In the genomic region with DNA sequence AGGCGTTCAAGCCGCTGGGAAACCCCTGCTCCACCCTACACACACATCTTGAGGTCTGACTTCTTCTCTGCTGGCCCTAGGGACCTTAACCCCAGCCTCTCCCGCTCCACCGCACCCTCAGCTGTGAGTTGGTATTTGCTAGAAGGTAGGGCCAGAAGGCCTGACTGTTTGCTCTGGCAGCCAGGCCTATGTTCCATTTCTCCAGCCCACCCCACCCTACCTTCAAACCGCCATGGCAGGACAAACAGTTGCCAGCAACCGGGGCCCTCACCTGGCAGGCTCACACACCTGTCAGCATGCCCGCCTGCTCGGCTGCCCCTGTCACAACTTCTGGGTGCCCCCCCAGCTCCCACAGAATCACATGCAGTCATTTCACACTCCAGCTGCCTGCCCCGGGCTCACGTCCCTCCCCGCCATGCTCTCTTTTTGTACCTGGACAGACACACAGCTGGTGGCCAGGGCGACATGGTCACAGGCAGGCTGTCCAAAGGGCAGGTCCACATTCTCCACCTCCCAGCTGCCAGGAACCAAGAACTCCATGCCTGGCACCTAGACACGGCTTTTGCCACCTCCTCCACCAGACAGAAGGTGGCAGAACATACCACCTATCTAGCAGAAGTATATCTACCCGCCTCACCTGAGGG, we compare ENCODE assay signal across 1 cellular context.
TF ChIP-seq lines count a peak whose summit lies in the region.

No MANE protein-coding gene starts in this region.

TF ChIP-seq in HepG2, 621 proteins besides CTCF, POLR2A, EP300 and RAD21:
- TF ChIP-seq HNRNPL (IDR thresholded peaks at IDR 0.05; ENCODE audit: low read depth, low read length) (0 out of 2 replicates have a peak, but pooled peaks have one; percentile 70), ZNF207 (IDR thresholded peaks at IDR 0.05; ENCODE audit: borderline replicate concordance) (no peak), TEAD3 (CRISPR knock-in tag; optimal IDR thresholded peaks at IDR 0.05; ENCODE audit: borderline replicate concordance) (peak; percentile 12)
- TF ChIP-seq, protein P1, sequence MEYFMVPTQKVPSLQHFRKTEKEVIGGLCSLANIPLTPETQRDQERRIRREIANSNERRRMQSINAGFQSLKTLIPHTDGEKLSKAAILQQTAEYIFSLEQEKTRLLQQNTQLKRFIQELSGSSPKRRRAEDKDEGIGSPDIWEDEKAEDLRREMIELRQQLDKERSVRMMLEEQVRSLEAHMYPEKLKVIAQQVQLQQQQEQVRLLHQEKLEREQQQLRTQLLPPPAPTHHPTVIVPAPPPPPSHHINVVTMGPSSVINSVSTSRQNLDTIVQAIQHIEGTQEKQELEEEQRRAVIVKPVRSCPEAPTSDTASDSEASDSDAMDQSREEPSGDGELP (IDR thresholded peaks at IDR 0.05; ENCODE audit: borderline replicate concordance, low read depth): peak; percentile 23; the same call in 1 of the 2 replicates
- TF ChIP-seq, protein P2, sequence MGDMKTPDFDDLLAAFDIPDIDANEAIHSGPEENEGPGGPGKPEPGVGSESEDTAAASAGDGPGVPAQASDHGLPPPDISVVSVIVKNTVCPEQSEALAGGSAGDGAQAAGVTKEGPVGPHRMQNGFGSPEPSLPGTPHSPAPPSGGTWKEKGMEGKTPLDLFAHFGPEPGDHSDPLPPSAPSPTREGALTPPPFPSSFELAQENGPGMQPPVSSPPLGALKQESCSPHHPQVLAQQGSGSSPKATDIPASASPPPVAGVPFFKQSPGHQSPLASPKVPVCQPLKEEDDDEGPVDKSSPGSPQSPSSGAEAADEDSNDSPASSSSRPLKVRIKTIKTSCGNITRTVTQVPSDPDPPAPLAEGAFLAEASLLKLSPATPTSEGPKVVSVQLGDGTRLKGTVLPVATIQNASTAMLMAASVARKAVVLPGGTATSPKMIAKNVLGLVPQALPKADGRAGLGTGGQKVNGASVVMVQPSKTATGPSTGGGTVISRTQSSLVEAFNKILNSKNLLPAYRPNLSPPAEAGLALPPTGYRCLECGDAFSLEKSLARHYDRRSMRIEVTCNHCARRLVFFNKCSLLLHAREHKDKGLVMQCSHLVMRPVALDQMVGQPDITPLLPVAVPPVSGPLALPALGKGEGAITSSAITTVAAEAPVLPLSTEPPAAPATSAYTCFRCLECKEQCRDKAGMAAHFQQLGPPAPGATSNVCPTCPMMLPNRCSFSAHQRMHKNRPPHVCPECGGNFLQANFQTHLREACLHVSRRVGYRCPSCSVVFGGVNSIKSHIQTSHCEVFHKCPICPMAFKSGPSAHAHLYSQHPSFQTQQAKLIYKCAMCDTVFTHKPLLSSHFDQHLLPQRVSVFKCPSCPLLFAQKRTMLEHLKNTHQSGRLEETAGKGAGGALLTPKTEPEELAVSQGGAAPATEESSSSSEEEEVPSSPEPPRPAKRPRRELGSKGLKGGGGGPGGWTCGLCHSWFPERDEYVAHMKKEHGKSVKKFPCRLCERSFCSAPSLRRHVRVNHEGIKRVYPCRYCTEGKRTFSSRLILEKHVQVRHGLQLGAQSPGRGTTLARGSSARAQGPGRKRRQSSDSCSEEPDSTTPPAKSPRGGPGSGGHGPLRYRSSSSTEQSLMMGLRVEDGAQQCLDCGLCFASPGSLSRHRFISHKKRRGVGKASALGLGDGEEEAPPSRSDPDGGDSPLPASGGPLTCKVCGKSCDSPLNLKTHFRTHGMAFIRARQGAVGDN (CRISPR knock-in tag; IDR thresholded peaks at IDR 0.05): peak; percentile 35; the same call in 1 of the 2 replicates
- TF ChIP-seq, protein P3, sequence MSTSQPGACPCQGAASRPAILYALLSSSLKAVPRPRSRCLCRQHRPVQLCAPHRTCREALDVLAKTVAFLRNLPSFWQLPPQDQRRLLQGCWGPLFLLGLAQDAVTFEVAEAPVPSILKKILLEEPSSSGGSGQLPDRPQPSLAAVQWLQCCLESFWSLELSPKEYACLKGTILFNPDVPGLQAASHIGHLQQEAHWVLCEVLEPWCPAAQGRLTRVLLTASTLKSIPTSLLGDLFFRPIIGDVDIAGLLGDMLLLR (CRISPR knock-in tag; IDR thresholded peaks at IDR 0.05): no peak
